8 cellular contexts compared by ENCODE assay signal in the genomic region with DNA sequence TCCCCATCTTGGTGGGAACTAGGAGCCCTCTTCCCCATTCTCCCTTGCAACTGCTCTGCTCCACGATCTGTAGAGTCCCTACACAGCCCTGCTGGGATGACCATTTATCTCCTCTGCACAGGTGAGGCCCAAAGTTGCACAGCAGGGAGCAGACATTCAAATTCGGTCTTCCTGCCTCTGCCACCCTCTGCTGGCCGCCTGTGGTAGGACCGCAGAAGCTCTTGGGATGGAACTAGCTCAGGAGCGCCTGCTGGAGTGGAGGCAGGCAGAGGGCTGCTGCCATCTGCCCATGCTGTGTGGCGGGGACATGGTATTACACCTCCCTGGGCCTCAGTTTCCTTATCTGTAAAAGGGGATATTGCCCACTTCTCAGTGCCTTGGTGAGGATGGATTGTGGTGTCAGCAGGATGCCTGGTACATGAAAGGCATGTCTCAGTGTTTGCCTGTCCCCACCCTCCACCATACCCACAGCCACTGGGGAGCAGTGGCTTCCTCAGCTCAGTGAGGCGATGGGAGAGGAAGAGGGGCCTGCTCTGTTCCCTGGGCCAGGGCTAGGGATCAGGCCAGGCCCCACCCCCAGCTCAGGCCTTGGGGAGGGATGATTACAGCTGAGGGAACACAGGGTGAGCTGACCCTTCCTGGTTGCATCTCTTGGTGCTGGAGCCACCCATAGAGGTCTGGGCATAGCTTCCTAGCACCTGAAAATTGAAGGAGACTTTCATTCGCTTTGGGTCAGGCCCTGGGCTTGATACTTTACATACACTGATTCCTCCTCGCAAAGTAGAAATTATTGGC. TPM values are rescaled to one million over a fixed set of nuclear protein-coding genes. Genes with fewer than 3 reads are reported as not detected.
DNase-seq lines count a peak whose midpoint lies in the region; ATAC-seq and TF ChIP-seq lines count a peak whose summit lies in the region.

No MANE protein-coding gene starts in this region.

- no peak overlapping the region for H3K4me2 ChIP-seq in DND-41 (ENCODE audit: insufficient read depth, low read length)

- no peaks in the 10 kb centered on the region for H3K9me3 ChIP-seq in DND-41 (ENCODE audit: insufficient read depth, low read length, severe bottlenecking)
- no peaks in the 10 kb centered on the region for H3K9me3 ChIP-seq in RWPE2 (ENCODE audit: severe bottlenecking)
- H3K9me3 ChIP-seq in thyroid gland, result no peaks in the 10 kb centered on the region

- H3K79me2 ChIP-seq in DND-41 (ENCODE audit: insufficient read depth, low read length), result no peaks in the 10 kb centered on the region

- no peak overlapping the region for H2AFZ ChIP-seq in DND-41 (ENCODE audit: low read depth, low read length)

- no peak overlapping the region for H3K9ac ChIP-seq in DND-41 (ENCODE audit: low read depth, low read length)

- TF ChIP-seq CTCF in DND-41 (IDR thresholded peaks at IDR 0.05; ENCODE audit: borderline replicate concordance, extremely low read depth, low read length, poor library complexity, severe bottlenecking), result peak; percentile 95
- peak; percentile 92 for TF ChIP-seq CTCF in RWPE2 (IDR thresholded peaks at IDR 0.05; ENCODE audit: poor library complexity, severe bottlenecking)
- peak; percentile 93 for TF ChIP-seq CTCF in fibroblast of villous mesenchyme (IDR thresholded peaks at IDR 0.05; ENCODE audit: insufficient read depth, low read depth, low read length)
- peak; percentile 80 to 93 (median 90) for TF ChIP-seq CTCF in thyroid gland (IDR thresholded peaks at IDR 0.05)

- H3K36me3 ChIP-seq in DND-41 (ENCODE audit: insufficient read depth, low read length) (no peaks in the 10 kb centered on the region), RWPE2 (ENCODE audit: low read depth) (no peaks in the 10 kb centered on the region), thyroid gland (no peaks in the 10 kb centered on the region)

- ATAC-seq in DND-41 (ENCODE audit: insufficient read depth, low read depth), result peak; percentile 98
- peak; percentile 76 for ATAC-seq in GM21717 (IDR thresholded peaks at IDR 0.05; ENCODE audit: unreplicated experiment)
- peak; percentile 87 for ATAC-seq in RWPE2 (ENCODE audit: low read depth)

- no peaks in the 10 kb centered on the region for H3K27me3 ChIP-seq in DND-41 (ENCODE audit: insufficient read depth, low read length, poor library complexity)
- no peaks in the 10 kb centered on the region for H3K27me3 ChIP-seq in RWPE2 (ENCODE audit: insufficient read depth, poor library complexity, severe bottlenecking)
- H3K27me3 ChIP-seq in thyroid gland, result no peaks in the 10 kb centered on the region

- no peak for TF ChIP-seq POLR2A in thyroid gland (IDR thresholded peaks at IDR 0.05)

- DNase-seq in DND-41 (peak; percentile 84), LoVo (ENCODE audit: low spot score) (peak; percentile 73), RWPE2 (ENCODE audit: low spot score) (peak; percentile 59), fibroblast of villous mesenchyme (ENCODE audit: low read depth) (peak; percentile 75), occipital lobe (lab: John Stamatoyannopoulos, UW) (peak; percentile 58), thyroid gland (peak; percentile 77 to 78)
- peak; percentile 54 for DNase-seq in activated T-helper 9 cell treated with anti-CD3 and anti-CD28 coated beads, Interleukin-2, amount 50 U/mL, for 16 hours (ENCODE audit: low read depth)

- H3K4me3 ChIP-seq in DND-41 (ENCODE audit: low read depth in 1 of 2, low read length in 2 of 2), result no peak overlapping the region
- H3K4me3 ChIP-seq in RWPE2 (ENCODE audit: severe bottlenecking), result no peak overlapping the region
- no peak overlapping the region for H3K4me3 ChIP-seq in fibroblast of villous mesenchyme (ENCODE audit: low read depth, low read length)
- H3K4me3 ChIP-seq in thyroid gland (replicated peaks in 1 of 3), result no peak overlapping the region

- H4K20me1 ChIP-seq in DND-41 (ENCODE audit: insufficient read depth, low read length), result no peaks in the 10 kb centered on the region

- 36 to 47% methylated on average over 7 to 8 of the region's 9 CpGs for WGBS in thyroid gland, 2 donors

- H3K4me1 ChIP-seq in DND-41 (ENCODE audit: insufficient read depth, low read length) (no peaks in the 10 kb centered on the region), RWPE2 (ENCODE audit: insufficient read depth, poor library complexity, severe bottlenecking) (no peaks in the 10 kb centered on the region), thyroid gland (no peaks in the 10 kb centered on the region)

- intact Hi-C loops in thyroid gland (cut with DNase I), result loop anchor here (5.0 kb wide), 1 partner anchor 354 kb away; no protein-coding TSS in a partner anchor

- H3K27ac ChIP-seq in DND-41 (ENCODE audit: low read length) (no peak overlapping the region), RWPE2 (ENCODE audit: poor library complexity, severe bottlenecking) (no peak overlapping the region), thyroid gland (no peak overlapping the region)

RNA-seq across cellular contexts. Expression of gene OMP, which starts 11.3 kb away (rescaled TPM):
- 1.6 TPM in 1 of 2 replicates, not detected in the other for total RNA-seq in fibroblast of villous mesenchyme
- not detected for total RNA-seq in occipital lobe
- 1 to 10 TPM in 1 of 4 donors, not detected in 3; 2.3 TPM for total RNA-seq in thyroid gland

RNA-seq across cellular contexts. Expression of gene CAPN5, which starts 24.6 kb away (rescaled TPM):
- total RNA-seq in fibroblast of villous mesenchyme (14.7 and 21.6 TPM in 2 replicates), occipital lobe (17.2 TPM), thyroid gland (1 to 10 TPM; 3.0 to 5.6 (median 4.1) TPM)

RNA-seq across cellular contexts. Expression of gene MYO7A, which starts 36.7 kb away (rescaled TPM):
- total RNA-seq in fibroblast of villous mesenchyme, result 0.32 and 0.43 TPM in 2 replicates
- total RNA-seq in occipital lobe, result 0.47 TPM
- 1 to 10 TPM; 3.8 to 8.7 (median 5.7) TPM for total RNA-seq in thyroid gland

RNA-seq across cellular contexts. Expression of gene B3GNT6, which starts 57.1 kb away (rescaled TPM):
- total RNA-seq in fibroblast of villous mesenchyme (not detected in 2 replicates), occipital lobe (not detected), thyroid gland (under 1 TPM in 1 of 4 donors, not detected in 3; 0.40 TPM)
